In genomic region chr15:83099290-83099689, GRCh38 we compare ENCODE assay signal across 26 cellular contexts. TPM values are rescaled to one million over a fixed set of nuclear protein-coding genes. Genes with fewer than 3 reads are reported as not detected.
"Had no signal": no experiment of that assay in that cellular context is flagged by ENCODE, and none has a peak within 500 bp of the region (broad histone marks: within the 10 kb centered on the region; RNA-seq: fewer than 3 reads in every experiment).

No MANE protein-coding gene starts in this region.

- H3K9me3 ChIP-seq: ascending aorta had no signal

- H3K36me3 Mint-ChIP-seq: stimulated activated naive B cell treated with anti-CD40 and anti-IgM and Interleukin-4, amounts not matched to agents 10 μg/mL and 1 μg/mL and 100 μg/mL, for 72 hours had no signal

- ATAC-seq: foreskin keratinocyte; left lobe of liver; natural killer cell treated with Interleukin-12 subunit alpha and Interleukin-12 subunit beta and Interleukin-15 and Interleukin-18, amount 100 ng/mL, for 72 hours; stimulated activated naive B cell treated with anti-CD40 and anti-IgM and Interleukin-4, amounts not matched to agents 10 μg/mL and 1 μg/mL and 100 μg/mL, for 72 hours had no signal

- H3K27ac ChIP-seq: ascending aorta, esophagus muscularis mucosa, foreskin keratinocyte, heart right ventricle, stomach, tibial nerve, VCaP had no signal

- H3K27ac Mint-ChIP-seq: activated naive CD8-positive, alpha-beta T cell; brain; endodermal cell; natural killer cell treated with Interleukin-12 subunit alpha and Interleukin-12 subunit beta and Interleukin-15 and Interleukin-18, amount 100 ng/mL, for 72 hours; T-helper 2 cell treated with Interferon-gamma antibody and Interleukin-4, amounts not matched to agents 5 μg/mL and 100 μg/mL, for 36 hours had no signal

- DNase-seq: activated CD4-positive, alpha-beta T cell treated with anti-CD3 and anti-CD28 coated beads for 4 hours; activated CD4-positive, alpha-beta T cell treated with anti-CD3 and anti-CD28 coated beads, Interleukin-2, amount 50 U/mL, for 4 hours; activated CD8-positive, alpha-beta memory T cell treated with anti-CD3 and anti-CD28 coated beads for 24 hours; activated effector memory CD4-positive, alpha-beta T cell treated with Interleukin-2 at 50 U/mL for 16 hours; activated naive CD4-positive, alpha-beta T cell treated with Interleukin-2 at 50 U/mL for 16 hours; endodermal cell; foreskin keratinocyte; heart right ventricle; kidney glomerular epithelial cell; mesendoderm; stimulated activated CD4-positive, alpha-beta T cell treated with anti-CD3 and anti-CD28 coated beads, Interleukin-15, amount 100 ng/mL, for 24 hours; stimulated activated CD4-positive, alpha-beta T cell treated with anti-CD3 and anti-CD28 coated beads, Interleukin-2, amount 100 ng/mL, for 24 hours; stimulated activated naive B cell treated with anti-CD40 and anti-IgM and Interleukin-4, amounts not matched to agents 10 μg/mL and 1 μg/mL and 100 μg/mL, for 72 hours; stomach; T-helper 1 cell had no signal

- H3K9me3 Mint-ChIP-seq: endodermal cell; natural killer cell treated with Interleukin-12 subunit alpha and Interleukin-12 subunit beta and Interleukin-15 and Interleukin-18, amount 100 ng/mL, for 72 hours; T-helper 2 cell treated with Interferon-gamma antibody and Interleukin-4, amounts not matched to agents 5 μg/mL and 100 μg/mL, for 36 hours had no signal

- H3K4me3 Mint-ChIP-seq: activated naive CD8-positive, alpha-beta T cell; brain; endodermal cell; natural killer cell treated with Interleukin-12 subunit alpha and Interleukin-12 subunit beta and Interleukin-15 and Interleukin-18, amount 100 ng/mL, for 72 hours; stimulated activated naive B cell treated with anti-CD40 and anti-IgM and Interleukin-4, amounts not matched to agents 10 μg/mL and 1 μg/mL and 100 μg/mL, for 72 hours; T-helper 2 cell treated with Interferon-gamma antibody and Interleukin-4, amounts not matched to agents 5 μg/mL and 100 μg/mL, for 36 hours had no signal

- H3K4me1 Mint-ChIP-seq: brain had no signal

- H3K4me3 ChIP-seq: ascending aorta, esophagus muscularis mucosa, heart right ventricle, lung, stomach, tibial nerve had no signal

- H3K36me3 ChIP-seq: ascending aorta, esophagus muscularis mucosa, heart right ventricle, stomach, tibial nerve had no signal

- H3K4me1 ChIP-seq: ascending aorta, foreskin keratinocyte, stomach, tibial nerve had no signal

- H3K27me3 ChIP-seq: ascending aorta, tibial nerve had no signal

RNA-seq across cellular contexts. Expression of gene TM6SF1, which starts 8.2 kb away (rescaled TPM):
- total RNA-seq: foreskin keratinocyte, renal cortical epithelial cell had no signal
